ENCODE assay signal across 1 cellular context in genomic region chr11:86807356-86807755, GRCh38.
TF ChIP-seq lines count a peak whose summit lies in the region.

No MANE protein-coding gene starts in this region.

TF ChIP-seq in H1, 55 proteins besides CTCF, POLR2A, EP300 and RAD21:
- no peak for TF ChIP-seq RBBP5 (IDR thresholded peaks at IDR 0.05; ENCODE audit: borderline replicate concordance, low read depth, low read length)
- TF ChIP-seq SIRT6 (IDR thresholded peaks at IDR 0.05; ENCODE audit: low read length): no peak
- no peak for TF ChIP-seq SIX5 (IDR thresholded peaks at IDR 0.05; ENCODE audit: low read depth, low read length)
- TF ChIP-seq TBP (IDR thresholded peaks at IDR 0.05; ENCODE audit: low read depth, low read length): no peak
- TF ChIP-seq ASH2L (IDR thresholded peaks at IDR 0.05; ENCODE audit: low read length): no peak
- no peak for TF ChIP-seq SRF (IDR thresholded peaks at IDR 0.05; ENCODE audit: low read depth, low read length)
- no peak for TF ChIP-seq GTF2F1 (IDR thresholded peaks at IDR 0.05; ENCODE audit: borderline replicate concordance, low read depth, low read length)
- no peak for TF ChIP-seq PHF8 (conservative IDR thresholded peaks at IDR 0.05; ENCODE audit: low read depth, low read length)
TF ChIP-seq in H1: peak in this region for 0.
